18 cellular contexts compared by ENCODE assay signal in the genomic region with DNA sequence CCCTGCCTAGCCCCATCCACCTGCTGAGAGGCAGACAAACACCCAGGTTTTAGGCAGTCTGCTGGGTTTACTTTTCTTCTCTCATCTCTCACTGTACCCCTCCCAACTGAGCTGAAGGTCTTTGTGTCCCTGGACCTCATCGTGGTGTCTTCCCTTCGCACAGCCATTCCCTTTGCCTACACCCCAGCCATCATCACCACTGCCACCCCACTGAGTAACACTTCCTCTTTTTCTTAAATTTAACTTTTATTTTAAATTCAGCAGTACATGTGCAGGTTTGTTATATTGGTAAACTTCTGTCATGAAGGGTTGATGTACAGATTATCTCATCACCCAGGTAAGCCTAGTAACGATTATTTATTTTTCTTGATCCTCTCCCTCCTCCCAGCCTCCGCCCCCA.
A peak's percentile ranks its signal among the peaks of the same experiment; 100 is the strongest.
DNase-seq lines count a peak whose midpoint lies in the region; ATAC-seq, FAIRE-seq and TF ChIP-seq lines count a peak whose summit lies in the region.
"Had no signal": no experiment of that assay in that cellular context is flagged by ENCODE, and none has a peak within 500 bp of the region (broad histone marks: within the 10 kb centered on the region; RNA-seq: fewer than 3 reads in every experiment).

No MANE protein-coding gene starts in this region.

- ATAC-seq in K562, result no peak
- no peak for ATAC-seq in GM21390 (IDR thresholded peaks at IDR 0.05; ENCODE audit: unreplicated experiment)
- ATAC-seq: GM23338 had no signal

- no TSS peak for BruUV-seq in K562 (replicated peaks; lab: Mats Ljungman, UMichigan)

- H3K4me2 ChIP-seq in K562 (ENCODE audit: insufficient read depth, low read length) (no peak overlapping the region), neuronal stem cell (ENCODE audit: insufficient read depth, low read length, poor library complexity, severe bottlenecking) (no peak overlapping the region)
- H3K4me2 ChIP-seq: GM23338 had no signal

- H3K36me3 ChIP-seq in K562 (ENCODE audit: control insufficient read depth, insufficient read depth, low read length) (no peaks in the 10 kb centered on the region), neuronal stem cell (replicated peaks in 1 of 2; ENCODE audit: control insufficient read depth in 2 of 2, insufficient read depth in 2 of 2, low read length in 2 of 2) (no peaks in the 10 kb centered on the region), esophagus squamous epithelium (no peaks in the 10 kb centered on the region), spleen (no peaks in the 10 kb centered on the region)
- H3K36me3 ChIP-seq: HAP-1 had no signal

- H3K9ac ChIP-seq in K562 (ENCODE audit: insufficient read depth in 1 of 2, low read depth in 2 of 2, low read length in 2 of 2), result no peak overlapping the region
- H3K9ac ChIP-seq in neuronal stem cell (ENCODE audit: low read depth, low read length, poor library complexity), result peak overlapping the region; percentile 4

- H2BK15ac ChIP-seq in neuronal stem cell (ENCODE audit: low read length), result peak overlapping the region; percentile 26

- H3K27ac ChIP-seq in K562 (ENCODE audit: extremely low read depth, low read depth, low read length) (no peak overlapping the region), neuronal stem cell (replicated peaks; ENCODE audit: low read length) (no peak overlapping the region), esophagus squamous epithelium (no peak overlapping the region), spleen (no peak overlapping the region)

- POLR2A ChIA-PET in K562 (lab: Yijun Ruan, JAX), result no interaction called here

- no peak for TF ChIP-seq EP300 in K562 (IDR thresholded peaks at IDR 0.05; ENCODE audit: low read length)

- H2AK5ac ChIP-seq in neuronal stem cell (ENCODE audit: low read depth, low read length), result peak overlapping the region; percentile 75

- CTCF ChIA-PET in K562 (lab: Yijun Ruan, JAX; ENCODE audit: low intra/inter-chr PET ratio), result no interaction called here

- H3K79me1 ChIP-seq in neuronal stem cell (ENCODE audit: low read depth, low read length), result no peaks in the 10 kb centered on the region

- H2AFZ ChIP-seq in K562 (ENCODE audit: low read depth, low read length) (no peak overlapping the region), neuronal stem cell (ENCODE audit: low read length) (no peak overlapping the region)
- H2AFZ ChIP-seq: GM23338 had no signal

- H3K14ac ChIP-seq in neuronal stem cell (ENCODE audit: low read length), result no peak overlapping the region

- H2BK120ac ChIP-seq in neuronal stem cell (ENCODE audit: low read depth, low read length), result no peak overlapping the region

- H4K8ac ChIP-seq in neuronal stem cell (ENCODE audit: low read depth, low read length), result no peak overlapping the region

- H2BK5ac ChIP-seq in neuronal stem cell (ENCODE audit: low read length), result no peak overlapping the region

- H4K20me1 ChIP-seq in K562 (replicated peaks; ENCODE audit: control insufficient read depth, insufficient read depth, low read length), result no peaks in the 10 kb centered on the region

- TF ChIP-seq RAD21 in K562 (CRISPR knock-in tag; conservative IDR thresholded peaks at IDR 0.05 in 1 of 2, IDR thresholded peaks at IDR 0.05 in 1 of 2), result no peak

- in situ Hi-C loops in K562 (cut with MboI), result no loop called here

- H3K9me3 ChIP-seq in K562 (replicated peaks; ENCODE audit: control insufficient read depth, insufficient read depth, low read depth, low read length) (no peaks in the 10 kb centered on the region), neuronal stem cell (replicated peaks in 1 of 2; ENCODE audit: control insufficient read depth in 2 of 2, insufficient read depth in 1 of 2, low read depth in 1 of 2, low read length in 2 of 2) (no peaks in the 10 kb centered on the region), esophagus squamous epithelium (peaks cover 0 to 3% (median 3%) of the 10 kb centered on the region in 3 donors), spleen (no peaks in the 10 kb centered on the region)
- H3K9me3 ChIP-seq: HAP-1 had no signal

- WGBS in K562 (ENCODE audit: insufficient coverage, low coverage, missing lambda C conversion rate), result 0% methylated on average over 4 of the region's 4 CpGs
- no CpG with 5 or more reads among the region's 4 CpGs for WGBS in neuronal stem cell (ENCODE audit: extremely low coverage in 2 of 2, insufficient read length in 2 of 2, insufficient replicate concordance in 1 of 2), 2 donors
- WGBS in esophagus squamous epithelium, 2 donors, result 77 to 78% methylated on average over 4 of the region's 4 CpGs
- WGBS in spleen, 5 donors, result 79 to 87% (median 84%) methylated on average over 4 of the region's 4 CpGs

- H3K79me2 ChIP-seq in K562 (ENCODE audit: control insufficient read depth, insufficient read depth, low read length), result no peaks in the 10 kb centered on the region

- H3K18ac ChIP-seq in neuronal stem cell (ENCODE audit: low read length), result peak overlapping the region; percentile 80

- H3K4me1 ChIP-seq in K562 (replicated peaks in 1 of 2; ENCODE audit: control insufficient read depth in 2 of 2, insufficient read depth in 2 of 2, low read length in 2 of 2) (no peaks in the 10 kb centered on the region), neuronal stem cell (ENCODE audit: control insufficient read depth in 2 of 2, insufficient read depth in 1 of 2, low read depth in 1 of 2, low read length in 2 of 2) (no peaks in the 10 kb centered on the region), esophagus squamous epithelium (no peaks in the 10 kb centered on the region), spleen (no peaks in the 10 kb centered on the region)
- H3K4me1 ChIP-seq: HAP-1 had no signal

- intact Hi-C loops in K562 (cut with micrococcal nuclease), result no loop called here
- intact Hi-C loops in esophagus squamous epithelium (cut with DNase I), result no loop called here
- intact Hi-C loops in spleen (cut with DNase I; ENCODE audit: low total_unique reads), result no loop called here

- TF ChIP-seq POLR2A in K562 (conservative IDR thresholded peaks at IDR 0.05) (no peak), esophagus squamous epithelium (IDR thresholded peaks at IDR 0.05) (no peak), spleen (IDR thresholded peaks at IDR 0.05) (no peak)

- H3K4ac ChIP-seq in neuronal stem cell (ENCODE audit: low read length), result peak overlapping the region; percentile 23

- no peak for FAIRE-seq in K562 (lab: Jason Lieb, UNC)
- FAIRE-seq: GM19239, H54 had no signal

- no peaks in the 10 kb centered on the region for H3K9me1 ChIP-seq in K562 (ENCODE audit: control insufficient read depth, insufficient read depth, low read length)

- DNase-seq in MV-4-11 (lab: John Stamatoyannopoulos, UW) (peak; percentile 6), K562 (ENCODE audit: extremely low read depth in 1 of 4, low spot score in 3 of 4) (no peak), neuronal stem cell (ENCODE audit: low spot score) (no peak), esophagus squamous epithelium (lab: John Stamatoyannopoulos, UW) (no peak), spleen (no peak)
- DNase-seq: C1 segment of cervical spinal cord; Calu3; CD4-positive, alpha-beta memory T cell; COR-L47; DMS53; DMS79 treated with DMSO at 0.1 percent for 48 hours; GF-D8; HFFc6 had no signal

- H4K91ac ChIP-seq in neuronal stem cell (ENCODE audit: low read depth, low read length, poor library complexity), result no peak overlapping the region

- no peak overlapping the region for H3K23ac ChIP-seq in neuronal stem cell (ENCODE audit: low read depth, low read length, poor library complexity)

- H3K4me3 ChIP-seq in K562, result no peak overlapping the region
- H3K4me3 ChIP-seq in neuronal stem cell (ENCODE audit: low read length in 2 of 2), result no peak overlapping the region
- no peak overlapping the region for H3K4me3 ChIP-seq in esophagus squamous epithelium
- H3K4me3 ChIP-seq in spleen, result no peak overlapping the region
- H3K4me3 ChIP-seq: GM23338, HAP-1 had no signal

- no peak for TF ChIP-seq CTCF in K562 (IDR thresholded peaks at IDR 0.05 in 2 of 3, conservative IDR thresholded peaks at IDR 0.05 in 1 of 3; ENCODE audit: insufficient read depth in 2 of 3, low read depth in 1 of 3, low read length in 3 of 3)
- TF ChIP-seq CTCF in esophagus squamous epithelium (IDR thresholded peaks at IDR 0.05), result no peak
- TF ChIP-seq CTCF in spleen (IDR thresholded peaks at IDR 0.05 in 8 of 11, conservative IDR thresholded peaks at IDR 0.05 in 3 of 11), result no peak

- no peak overlapping the region for H2BK12ac ChIP-seq in neuronal stem cell (ENCODE audit: low read length)

- H3K27me3 ChIP-seq in K562 (ENCODE audit: control insufficient read depth in 2 of 2, insufficient read depth in 2 of 2, low read length in 2 of 2), result no peaks in the 10 kb centered on the region
- no peaks in the 10 kb centered on the region for H3K27me3 ChIP-seq in neuronal stem cell (ENCODE audit: control insufficient read depth in 3 of 3, insufficient read depth in 3 of 3, low read depth in 1 of 3, low read length in 3 of 3)
- H3K27me3 ChIP-seq in esophagus squamous epithelium, result no peaks in the 10 kb centered on the region
- no peaks in the 10 kb centered on the region for H3K27me3 ChIP-seq in spleen (replicated peaks in 1 of 7)

TF ChIP-seq in K562, 482 proteins besides CTCF, POLR2A, EP300 and RAD21:
- TF ChIP-seq PHTF2 (CRISPR knock-in tag; IDR thresholded peaks at IDR 0.05) (no peak), SPI1 (IDR thresholded peaks at IDR 0.05; ENCODE audit: borderline replicate concordance, low read depth, low read length) (0 out of 2 replicates have a peak, but pooled peaks have one; percentile 62)
